ENCODE assay signal across 22 cellular contexts in genomic region chr10:27838291-27838690, GRCh38.
"Had no signal": no experiment of that assay in that cellular context is flagged by ENCODE, and none has a peak within 500 bp of the region (broad histone marks: within the 10 kb centered on the region; RNA-seq: fewer than 3 reads in every experiment).

No MANE protein-coding gene starts in this region.

- H3K27me3 ChIP-seq: tibial nerve had no signal

- H3K4me3 Mint-ChIP-seq: activated naive CD4-positive, alpha-beta T cell treated with anti-CD3 and anti-CD28 coated beads, Interleukin-2, amount 10 ng/mL, durations not matched to agents 7 days and 5 days; activated naive CD8-positive, alpha-beta T cell treated with anti-CD3 and anti-CD28 coated beads, Interleukin-2, amount 50 U/mL, for 24 hours; endodermal cell; mesothelial cell of epicardium; nephron had no signal

- H3K9me3 ChIP-seq: tibial nerve had no signal

- H3K36me3 ChIP-seq: tibial nerve, WERI-Rb-1 had no signal

- H3K27ac Mint-ChIP-seq: activated naive CD4-positive, alpha-beta T cell treated with anti-CD3 and anti-CD28 coated beads, Interleukin-2, amount 10 ng/mL, durations not matched to agents 7 days and 5 days; activated naive CD8-positive, alpha-beta T cell treated with anti-CD3 and anti-CD28 coated beads, Interleukin-2, amount 50 U/mL, for 24 hours; endodermal cell; mesothelial cell of epicardium; nephron had no signal

- H3K4me1 Mint-ChIP-seq: activated naive CD4-positive, alpha-beta T cell treated with anti-CD3 and anti-CD28 coated beads, Interleukin-2, amount 10 ng/mL, durations not matched to agents 7 days and 5 days; activated naive CD8-positive, alpha-beta T cell treated with anti-CD3 and anti-CD28 coated beads, Interleukin-2, amount 50 U/mL, for 24 hours; endodermal cell; mesothelial cell of epicardium had no signal

- ATAC-seq: activated naive CD8-positive, alpha-beta T cell treated with anti-CD3 and anti-CD28 coated beads, Interleukin-2, amount 50 U/mL, for 24 hours; left lobe of liver had no signal

- H3K27ac ChIP-seq: epithelial cell of prostate, tibial nerve, WERI-Rb-1 had no signal

- H3K9me3 Mint-ChIP-seq: activated naive CD4-positive, alpha-beta T cell treated with anti-CD3 and anti-CD28 coated beads, Interleukin-2, amount 10 ng/mL, durations not matched to agents 7 days and 5 days; activated naive CD8-positive, alpha-beta T cell treated with anti-CD3 and anti-CD28 coated beads, Interleukin-2, amount 50 U/mL, for 24 hours; endodermal cell; mesothelial cell of epicardium; nephron had no signal

- DNase-seq: activated CD4-positive, alpha-beta T cell treated with anti-CD3 and anti-CD28 coated beads for 1 hour; activated CD8-positive, alpha-beta memory T cell treated with anti-CD3 and anti-CD28 coated beads for 24 hours; activated CD8-positive, alpha-beta memory T cell treated with anti-CD3 and anti-CD28 coated beads, Interleukin-2, amount 50 U/mL, for 48 hours; activated effector memory CD4-positive, alpha-beta T cell treated with Interleukin-2 at 50 U/mL for 16 hours; activated naive CD4-positive, alpha-beta T cell treated with anti-CD3 and anti-CD28 coated beads, Interleukin-2, amount 10 ng/mL, durations not matched to agents 7 days and 5 days; activated naive CD8-positive, alpha-beta T cell treated with anti-CD3 and anti-CD28 coated beads, Interleukin-2, amount 50 U/mL, for 24 hours; activated T-cell treated with anti-CD3 and anti-CD28 coated beads, Interleukin-2, amount 50 U/mL, for 48 hours; aorta; endodermal cell; foreskin melanocyte; hypothalamus; nucleus accumbens; stimulated activated CD4-positive, alpha-beta T cell treated with anti-CD3 and anti-CD28 coated beads, Interleukin-1b, Interleukin-23, amount 100 ng/mL, for 48 hours; stimulated activated CD8-positive, alpha-beta memory T cell treated with anti-CD3 and anti-CD28 coated beads, Interleukin-4, amount 100 ng/mL, for 48 hours; stimulated activated naive CD4-positive, alpha-beta T cell; WERI-Rb-1 had no signal

- H3K4me3 ChIP-seq: lung, tibial nerve had no signal
